15 cellular contexts compared by ENCODE assay signal in the genomic region with DNA sequence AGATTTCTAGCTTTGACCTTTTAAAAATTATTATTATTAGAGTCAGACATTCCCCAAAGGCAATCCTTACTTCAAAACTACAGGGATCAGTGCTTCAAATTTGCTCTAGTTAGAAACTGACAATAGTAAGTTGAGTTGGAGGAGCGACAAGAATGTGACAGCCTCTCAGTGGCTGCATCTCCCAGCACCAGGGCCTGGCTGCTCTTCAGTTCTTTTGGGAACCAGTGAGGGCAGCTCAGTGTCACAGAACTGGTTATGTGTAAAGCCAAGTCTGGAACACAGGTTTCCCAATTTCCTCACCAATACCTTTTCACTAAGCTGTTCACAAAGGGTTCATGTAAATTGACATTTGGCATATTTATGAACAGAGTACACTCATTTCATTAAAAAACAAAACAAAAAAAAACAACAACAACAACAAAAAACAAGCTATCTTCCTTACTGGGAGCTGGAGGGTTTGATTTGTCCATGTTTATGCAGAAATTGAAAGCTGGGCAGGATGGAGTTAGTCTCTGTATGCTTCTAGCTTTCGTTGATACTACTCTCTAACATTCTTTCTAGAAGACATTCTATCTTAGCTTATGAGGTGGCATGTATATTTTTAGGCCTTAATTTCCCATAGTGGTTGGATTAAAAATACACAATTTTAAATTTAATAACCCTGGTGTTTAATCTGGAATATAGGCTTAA.
DNase-seq lines count a peak whose midpoint lies in the region; ATAC-seq and TF ChIP-seq lines count a peak whose summit lies in the region.
"Had no signal": no experiment of that assay in that cellular context is flagged by ENCODE, and none has a peak within 500 bp of the region (broad histone marks: within the 10 kb centered on the region; RNA-seq: fewer than 3 reads in every experiment).

No MANE protein-coding gene starts in this region.

- H3K4me1 Mint-ChIP-seq in MCF 10A (ENCODE audit: insufficient read depth, unreplicated experiment) = no peaks in the 10 kb centered on the region
- H3K4me1 Mint-ChIP-seq in mesothelial cell of epicardium = peaks cover 14% of the 10 kb centered on the region
- no peaks in the 10 kb centered on the region for H3K4me1 Mint-ChIP-seq in CD4-positive, alpha-beta T cell (ENCODE audit: low read depth)
- H3K4me1 Mint-ChIP-seq: IgD-negative memory B cell had no signal

- H3K27me3 ChIP-seq in breast epithelium (no peaks in the 10 kb centered on the region), upper lobe of right lung (no peaks in the 10 kb centered on the region)
- H3K27me3 ChIP-seq in CD4-positive, alpha-beta T cell (ENCODE audit: control insufficient read depth, insufficient read depth, low read length) = no peaks in the 10 kb centered on the region

- CTCF ChIA-PET in MCF 10A (lab: Yijun Ruan, JAX) = interaction anchor here (0.6 kb wide), 1 partner anchor 421 kb away, joined by 4 read pairs; no protein-coding TSS in a partner anchor
- CTCF ChIA-PET in CD4-positive, alpha-beta T cell (lab: Charles Lee) = interaction anchor here (0.8 kb wide), 1 partner anchor 19 kb away, joined by 3 read pairs; no protein-coding TSS in a partner anchor

- no TSS peak for BruUV-seq in MCF 10A (replicated peaks; lab: Mats Ljungman, UMichigan)

- H3K9me3 Mint-ChIP-seq in MCF 10A (ENCODE audit: unreplicated experiment) (no peaks in the 10 kb centered on the region), mesothelial cell of epicardium (peaks cover 12% of the 10 kb centered on the region)
- H3K9me3 Mint-ChIP-seq in CD4-positive, alpha-beta T cell = no peaks in the 10 kb centered on the region
- H3K9me3 Mint-ChIP-seq: CD8-positive, alpha-beta T cell had no signal

- POLR2A ChIA-PET in MCF 10A (lab: Yijun Ruan, JAX) = interaction anchor here (0.6 to 0.7 kb wide), 2 partner anchors 38 to 105 kb away, joined by 3 read pairs; no protein-coding TSS in a partner anchor
- POLR2A ChIA-PET in CD4-positive, alpha-beta T cell (lab: Charles Lee) = no interaction called here

- no peak for TF ChIP-seq POLR2A in breast epithelium (IDR thresholded peaks at IDR 0.05)

- H3K4me3 ChIP-seq in breast epithelium = no peak overlapping the region
- H3K4me3 ChIP-seq in upper lobe of right lung = no peak overlapping the region
- H3K4me3 ChIP-seq: HAP-1 had no signal

- H3K4me1 ChIP-seq in breast epithelium (no peaks in the 10 kb centered on the region), upper lobe of right lung (no peaks in the 10 kb centered on the region)
- H3K4me1 ChIP-seq: HAP-1 had no signal

- H3K36me3 Mint-ChIP-seq in MCF 10A (ENCODE audit: insufficient read depth, unreplicated experiment) (no peaks in the 10 kb centered on the region), mesothelial cell of epicardium (no peaks in the 10 kb centered on the region)
- H3K36me3 Mint-ChIP-seq in CD4-positive, alpha-beta T cell (ENCODE audit: low read depth) = no peaks in the 10 kb centered on the region
- H3K36me3 Mint-ChIP-seq: CD8-positive, alpha-beta T cell had no signal

- H3K27ac ChIP-seq in breast epithelium (peak overlapping the region; percentile 12 to 25), upper lobe of right lung (no peak overlapping the region)
- H3K27ac ChIP-seq in CD4-positive, alpha-beta T cell (ENCODE audit: low read depth, low read length) = no peak overlapping the region
- H3K27ac ChIP-seq: RWPE1 had no signal

- no peaks in the 10 kb centered on the region for H3K9me3 ChIP-seq in breast epithelium
- H3K9me3 ChIP-seq in upper lobe of right lung = no peaks in the 10 kb centered on the region
- no peaks in the 10 kb centered on the region for H3K9me3 ChIP-seq in CD4-positive, alpha-beta T cell (ENCODE audit: control insufficient read depth, low read length)
- H3K9me3 ChIP-seq: HAP-1 had no signal

- H3K27ac Mint-ChIP-seq in MCF 10A (ENCODE audit: low read depth, unreplicated experiment) (no peak overlapping the region), mesothelial cell of epicardium (peak overlapping the region; percentile 3)
- no peak overlapping the region for H3K27ac Mint-ChIP-seq in CD4-positive, alpha-beta T cell
- H3K27ac Mint-ChIP-seq: CD8-positive, alpha-beta T cell; IgD-negative memory B cell had no signal

- no peaks in the 10 kb centered on the region for H3K27me3 Mint-ChIP-seq in MCF 10A (ENCODE audit: insufficient read depth, unreplicated experiment)
- H3K27me3 Mint-ChIP-seq in mesothelial cell of epicardium (ENCODE audit: low read depth) = no peaks in the 10 kb centered on the region
- peaks cover 10% of the 10 kb centered on the region for H3K27me3 Mint-ChIP-seq in CD4-positive, alpha-beta T cell

- H3K4me3 Mint-ChIP-seq in MCF 10A (ENCODE audit: unreplicated experiment) (no peak overlapping the region), mesothelial cell of epicardium (no peak overlapping the region)
- no peak overlapping the region for H3K4me3 Mint-ChIP-seq in CD4-positive, alpha-beta T cell
- H3K4me3 Mint-ChIP-seq: CD8-positive, alpha-beta T cell; IgD-negative memory B cell had no signal

- H3K36me3 ChIP-seq in breast epithelium (no peaks in the 10 kb centered on the region), upper lobe of right lung (no peaks in the 10 kb centered on the region)
- H3K36me3 ChIP-seq: HAP-1 had no signal

- TF ChIP-seq CTCF in breast epithelium (IDR thresholded peaks at IDR 0.05) (no peak), MCF 10A (IDR thresholded peaks at IDR 0.05; ENCODE audit: unreplicated experiment) (no peak), mesothelial cell of epicardium (IDR thresholded peaks at IDR 0.05; ENCODE audit: unreplicated experiment) (no peak), upper lobe of right lung (IDR thresholded peaks at IDR 0.05) (no peak)
- TF ChIP-seq CTCF in CD4-positive, alpha-beta T cell (IDR thresholded peaks at IDR 0.05) = no peak

- ATAC-seq in left cardiac atrium (peak; percentile 91 to 96), upper lobe of right lung (peak; percentile 47)
- ATAC-seq in CD4-positive, alpha-beta T cell (ENCODE audit: poor library complexity) = no peak
- ATAC-seq: CD8-positive, alpha-beta T cell had no signal

- DNase-seq in breast epithelium (ENCODE audit: low spot score in 2 of 2) (peak in 1 of 2 donors; percentile 43), MCF 10A (ENCODE audit: unreplicated experiment) (no peak), left cardiac atrium (peak; percentile 55), mesothelial cell of epicardium (ENCODE audit: low spot score in 2 of 2, unreplicated experiment in 2 of 2) (no peak), upper lobe of right lung (no peak), NCI-H2107 treated with DMSO at 0.1 percent for 48 hours (lab: John Stamatoyannopoulos, UW; ENCODE audit: unreplicated experiment) (no peak), SW 1271 (lab: John Stamatoyannopoulos, UW) (no peak)
- no peak for DNase-seq in CD4-positive, alpha-beta T cell
- DNase-seq: 8988T; CD8-positive, alpha-beta T cell; DMS79; NCI-H1930 had no signal

- intact Hi-C loops in breast epithelium (cut with DNase I; ENCODE audit: low total_unique reads) (no loop called here), MCF 10A (cut with micrococcal nuclease) (no loop called here), left cardiac atrium (cut with DNase I) (no loop called here), upper lobe of right lung (cut with DNase I) (no loop called here)
- intact Hi-C loops in CD4-positive, alpha-beta T cell (cut with DNase I, micrococcal nuclease) = no loop called here

Comparison
In these comparisons a context has a peak if more than half of its experiments do, and no peak if none do; other contexts are left out.
1. H3K27ac ChIP-seq: peak in breast epithelium (2 of 2); none in upper lobe of right lung (single experiment) and CD4-positive, alpha-beta T cell (single experiment).